In the genomic region with DNA sequence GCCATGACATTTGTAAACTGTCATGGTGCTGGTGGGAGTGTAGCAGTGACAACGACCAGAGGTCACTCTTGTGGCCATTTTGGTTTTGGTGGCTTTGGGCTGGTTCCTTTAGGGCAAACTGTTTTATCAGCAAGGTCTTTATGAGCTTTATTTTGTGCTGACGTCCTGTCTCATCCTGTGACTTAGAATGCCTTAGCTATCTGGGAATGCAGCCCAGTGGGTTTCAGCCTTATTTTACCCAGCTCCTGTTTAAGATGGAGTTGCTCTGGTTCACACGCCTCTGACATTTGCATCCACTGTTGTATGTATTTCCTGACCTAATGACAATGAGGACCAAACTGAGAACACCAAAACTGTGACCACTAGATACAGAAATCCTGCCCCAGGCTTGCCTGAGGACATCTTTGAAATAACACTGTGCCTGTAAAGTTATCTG, we compare ENCODE assay signal across 16 cellular contexts. TPM values are rescaled to one million over a fixed set of nuclear protein-coding genes. Genes with fewer than 3 reads are reported as not detected.
A peak's percentile ranks its signal among the peaks of the same experiment; 100 is the strongest.
DNase-seq lines count a peak whose midpoint lies in the region; ATAC-seq, FAIRE-seq and TF ChIP-seq lines count a peak whose summit lies in the region.
"Had no signal": no experiment of that assay in that cellular context is flagged by ENCODE, and none has a peak within 500 bp of the region (broad histone marks: within the 10 kb centered on the region; RNA-seq: fewer than 3 reads in every experiment).

No MANE protein-coding gene starts in this region.

- H3K27me3 Mint-ChIP-seq in activated naive CD8-positive, alpha-beta T cell: no peaks in the 10 kb centered on the region
- no peaks in the 10 kb centered on the region for H3K27me3 Mint-ChIP-seq in naive thymus-derived CD4-positive, alpha-beta T cell
- H3K27me3 Mint-ChIP-seq: progenitor cell of endocrine pancreas had no signal

- no peak overlapping the region for H3K27ac ChIP-seq in BLaER1
- peak overlapping the region; percentile 49 for H3K27ac ChIP-seq in naive thymus-derived CD4-positive, alpha-beta T cell (ENCODE audit: low read depth, low read length)

- peaks cover 52% of the 10 kb centered on the region for H3K36me3 ChIP-seq in BLaER1
- peaks cover 0 to 10% (median 0%) of the 10 kb centered on the region in 3 experiments for H3K36me3 ChIP-seq in naive thymus-derived CD4-positive, alpha-beta T cell (ENCODE audit: control insufficient read depth in 2 of 3, insufficient read depth in 3 of 3, low read length in 3 of 3)

- H3K4me2 ChIP-seq in BLaER1: peak overlapping the region; percentile 46

- H3K9me3 ChIP-seq in BLaER1: peaks cover 5% of the 10 kb centered on the region; the same call in 1 of the 2 replicates
- H3K9me3 ChIP-seq in naive thymus-derived CD4-positive, alpha-beta T cell (ENCODE audit: control insufficient read depth in 2 of 3, low read length in 3 of 3): no peaks in the 10 kb centered on the region

- POLR2A ChIA-PET in naive thymus-derived CD4-positive, alpha-beta T cell (lab: Charles Lee): interaction anchor here (0.7 to 1.2 kb wide), 3 partner anchors 22 to 35 kb away, joined by 3 read pairs; no protein-coding TSS in a partner anchor

- peak; percentile 16 for ATAC-seq in naive thymus-derived CD4-positive, alpha-beta T cell

- H3K4me3 Mint-ChIP-seq in activated naive CD8-positive, alpha-beta T cell: peak overlapping the region; percentile 28
- H3K4me3 Mint-ChIP-seq in naive thymus-derived CD4-positive, alpha-beta T cell: peak overlapping the region in 4 of 10 donors; percentile 7 to 72 (median 48)
- H3K4me3 Mint-ChIP-seq: endodermal cell had no signal

- H3K27me3 ChIP-seq in BLaER1: no peaks in the 10 kb centered on the region
- no peaks in the 10 kb centered on the region for H3K27me3 ChIP-seq in naive thymus-derived CD4-positive, alpha-beta T cell (ENCODE audit: control insufficient read depth in 2 of 2, insufficient read depth in 2 of 2, low read length in 2 of 2)

- H3K9me3 Mint-ChIP-seq in activated naive CD8-positive, alpha-beta T cell (ENCODE audit: low read depth): no peaks in the 10 kb centered on the region
- H3K9me3 Mint-ChIP-seq in naive thymus-derived CD4-positive, alpha-beta T cell: peaks cover 0 to 2% (median 0%) of the 10 kb centered on the region in 11 donors
- H3K9me3 Mint-ChIP-seq: endodermal cell had no signal

- no peak for TF ChIP-seq POLR2A in GM12891 (IDR thresholded peaks at IDR 0.05; ENCODE audit: low read depth, low read length)

- no peak overlapping the region for H3K4me3 ChIP-seq in BLaER1
- H3K4me3 ChIP-seq in naive thymus-derived CD4-positive, alpha-beta T cell (ENCODE audit: low read length): no peak overlapping the region

- peak; percentile 80 for FAIRE-seq in GM12891 (lab: Jason Lieb, UNC)
- FAIRE-seq: HTR-8/SVneo had no signal

- DNase-seq in GM12891 (ENCODE audit: insufficient read length, low spot score) (no peak), GOT3 (lab: John Stamatoyannopoulos, UW) (no peak), T-helper 9 cell (no peak), HUDEP-2 (lab: John Stamatoyannopoulos, UW; ENCODE audit: unreplicated experiment in 76 of 76) (no peak), anterior cingulate cortex (lab: John Stamatoyannopoulos, UW) (no peak)
- DNase-seq in naive thymus-derived CD4-positive, alpha-beta T cell: no peak
- DNase-seq: EL; endodermal cell; midbrain; NCI-H1105; NCI-H2227 treated with DMSO at 0.1 percent for 48 hours; stimulated activated CD4-positive, alpha-beta T cell treated with anti-CD3 and anti-CD28 coated beads, Interleukin-15, amount 100 ng/mL, for 24 hours had no signal

- no peak overlapping the region for H3K9ac ChIP-seq in BLaER1

- CTCF ChIA-PET in naive thymus-derived CD4-positive, alpha-beta T cell (lab: Charles Lee): no interaction called here

- H3K4me1 Mint-ChIP-seq in activated naive CD8-positive, alpha-beta T cell (ENCODE audit: low read depth): peaks cover 73% of the 10 kb centered on the region
- peaks cover 26 to 83% (median 82%) of the 10 kb centered on the region in 7 donors for H3K4me1 Mint-ChIP-seq in naive thymus-derived CD4-positive, alpha-beta T cell

- H3K4me1 ChIP-seq in BLaER1: peaks cover 20% of the 10 kb centered on the region
- peaks cover 10 to 16% of the 10 kb centered on the region in 2 donors for H3K4me1 ChIP-seq in naive thymus-derived CD4-positive, alpha-beta T cell (ENCODE audit: control insufficient read depth in 2 of 2, insufficient read depth in 2 of 2, low read length in 2 of 2)

- intact Hi-C loops in naive thymus-derived CD4-positive, alpha-beta T cell (cut with micrococcal nuclease): loop anchor here in 1 of 2 donors (5.0 kb wide), 1 partner anchor 35 kb away; no protein-coding TSS in a partner anchor

- peaks cover 25% of the 10 kb centered on the region; the same call in 1 of the 2 replicates for H4K20me1 ChIP-seq in BLaER1

- H3K27ac Mint-ChIP-seq in activated naive CD8-positive, alpha-beta T cell: peak overlapping the region; percentile 46
- H3K27ac Mint-ChIP-seq in naive thymus-derived CD4-positive, alpha-beta T cell: peak overlapping the region; percentile 3 to 92 (median 78)
- H3K27ac Mint-ChIP-seq: endodermal cell, progenitor cell of endocrine pancreas had no signal

- peaks cover 10% of the 10 kb centered on the region for H3K36me3 Mint-ChIP-seq in activated naive CD8-positive, alpha-beta T cell
- H3K36me3 Mint-ChIP-seq in naive thymus-derived CD4-positive, alpha-beta T cell: peaks cover 0 to 29% (median 17%) of the 10 kb centered on the region in 5 donors

TF ChIP-seq in GM12891, 5 proteins besides CTCF, POLR2A, EP300 and RAD21:
- TF ChIP-seq POLR2AphosphoS5 (IDR thresholded peaks at IDR 0.05; ENCODE audit: low read depth, low read length) (no peak), POU2F2 (IDR thresholded peaks at IDR 0.05; ENCODE audit: low read depth, low read length) (no peak), PAX5 (IDR thresholded peaks at IDR 0.05; ENCODE audit: insufficient read depth, low read length, severe bottlenecking) (no peak), SPI1 (IDR thresholded peaks at IDR 0.05; ENCODE audit: low read depth, low read length) (no peak), TAF1 (IDR thresholded peaks at IDR 0.05; ENCODE audit: low read depth, low read length) (no peak)
TF ChIP-seq in GM12891: peak in this region for 0.

RNA-seq across cellular contexts. Expression of a gene that starts 37.6 kb away (rescaled TPM):
- polyA plus RNA-seq in GM12891 (2012; ENCODE audit: low read depth, missing spikeins): 55.6 TPM
- total RNA-seq in naive thymus-derived CD4-positive, alpha-beta T cell: 100 to 1,000 TPM in 1 of 5 experiments, 10 to 100 TPM in 4; 37.2 to 100 (median 71.3) TPM
- 10 to 100 TPM; 30.4 to 32.0 TPM for polyA plus RNA-seq in naive thymus-derived CD4-positive, alpha-beta T cell

RNA-seq across cellular contexts. Expression of a gene that starts 50.4 kb away (rescaled TPM):
- polyA plus RNA-seq in GM12891 (2012; ENCODE audit: low read depth, missing spikeins): 5.9 TPM
- total RNA-seq in naive thymus-derived CD4-positive, alpha-beta T cell: 10 to 100 TPM in 4 of 5 experiments, 1 to 10 TPM in 1; 9.9 to 29.9 (median 17.6) TPM
- 10 to 100 TPM; 10.9 to 11.4 TPM for polyA plus RNA-seq in naive thymus-derived CD4-positive, alpha-beta T cell
